14 cellular contexts compared by ENCODE assay signal in the genomic region with DNA sequence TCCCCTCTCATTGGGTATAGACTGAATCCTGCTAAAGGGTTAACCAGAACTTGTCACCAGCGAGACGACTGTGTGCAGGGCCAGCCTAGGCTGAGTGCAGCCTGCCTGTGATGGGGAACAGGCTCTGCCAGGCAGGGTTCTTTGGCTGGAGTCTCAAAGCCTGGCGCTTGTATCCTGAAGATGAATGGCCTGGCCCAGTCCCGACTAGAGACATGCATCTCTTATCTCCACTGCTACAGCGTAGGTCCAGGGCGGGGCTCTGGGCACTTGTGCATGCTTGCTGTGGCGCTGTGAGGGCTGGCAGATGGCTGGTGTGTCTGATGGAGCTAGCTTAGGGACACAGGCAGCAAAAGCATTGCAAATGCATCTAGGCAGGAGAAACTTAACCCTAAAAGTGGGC. TPM values are rescaled to one million over a fixed set of nuclear protein-coding genes. Genes with fewer than 3 reads are reported as not detected.
DNase-seq lines count a peak whose midpoint lies in the region; ATAC-seq and TF ChIP-seq lines count a peak whose summit lies in the region.
"Had no signal": no experiment of that assay in that cellular context is flagged by ENCODE, and none has a peak within 500 bp of the region (broad histone marks: within the 10 kb centered on the region; RNA-seq: fewer than 3 reads in every experiment).

No MANE protein-coding gene starts in this region.

- H3K27me3 ChIP-seq in left ventricle myocardium inferior (ENCODE audit: low read depth) (peaks cover 5% of the 10 kb centered on the region), testis (no peaks in the 10 kb centered on the region)
- H3K27me3 ChIP-seq: suprapubic skin had no signal

- in situ Hi-C loops in KBM-7 (cut with MboI; ENCODE audit: low pct_unique_long_range_greater_than_20kb, low sequenced_read_pairs) = no loop called here

- H3K4me1 ChIP-seq in left ventricle myocardium inferior (peaks cover 4% of the 10 kb centered on the region), testis (no peaks in the 10 kb centered on the region)

- 51 to 56% methylated on average over 5 to 7 of the region's 7 CpGs for WGBS in testis, 2 donors

- H3K36me3 ChIP-seq in left ventricle myocardium inferior = no peaks in the 10 kb centered on the region
- H3K36me3 ChIP-seq in testis (ENCODE audit: low read depth, missing control alignments) = no peaks in the 10 kb centered on the region
- H3K36me3 ChIP-seq: suprapubic skin had no signal

- TF ChIP-seq CTCF in left ventricle myocardium inferior (IDR thresholded peaks at IDR 0.05; ENCODE audit: borderline replicate concordance) (no peak), testis (IDR thresholded peaks at IDR 0.05) (no peak)

- no peak for TF ChIP-seq POLR2A in testis (IDR thresholded peaks at IDR 0.05)

- no peaks in the 10 kb centered on the region for H3K9me3 ChIP-seq in left ventricle myocardium inferior (replicated peaks)
- H3K9me3 ChIP-seq in testis = no peaks in the 10 kb centered on the region
- H3K9me3 ChIP-seq: suprapubic skin had no signal

- intact Hi-C loops in left ventricle myocardium inferior (cut with micrococcal nuclease) = no loop called here
- intact Hi-C loops in testis (cut with DNase I; ENCODE audit: low total_unique reads) = no loop called here

- H3K27ac ChIP-seq in left ventricle myocardium inferior (replicated peaks) (no peak overlapping the region), testis (no peak overlapping the region)
- H3K27ac ChIP-seq: suprapubic skin had no signal

- peak; percentile 78 for ATAC-seq in SK-N-SH treated with all-trans-retinoic acid at 6 μM for 48 hours
- ATAC-seq in GM21447 (IDR thresholded peaks at IDR 0.05; ENCODE audit: unreplicated experiment) = no peak
- no peak for ATAC-seq in HG03280 (IDR thresholded peaks at IDR 0.05; ENCODE audit: unreplicated experiment)

- peak; percentile 40 for DNase-seq in NCI-H2029 (lab: John Stamatoyannopoulos, UW)
- no peak for DNase-seq in NCI-H2029 treated with DMSO at 0.1 percent for 48 hours (lab: John Stamatoyannopoulos, UW)
- DNase-seq in left ventricle myocardium inferior = peak; percentile 67
- DNase-seq in testis = peak; percentile 21
- no peak for DNase-seq in KBM-7
- DNase-seq: 8988T, Calu3, dermis blood vessel endothelial cell had no signal

- H3K4me3 ChIP-seq in left ventricle myocardium inferior (no peak overlapping the region), testis (no peak overlapping the region)
- H3K4me3 ChIP-seq: suprapubic skin had no signal

TF ChIP-seq in SK-N-SH treated with all-trans-retinoic acid at 6 μM for 48 hours, 23 proteins besides CTCF, POLR2A, EP300 and RAD21:
- TF ChIP-seq GLIS3 (CRISPR knock-in tag; IDR thresholded peaks at IDR 0.05) = no peak
- no peak for TF ChIP-seq ZNF8 (CRISPR knock-in tag; IDR thresholded peaks at IDR 0.05)
- TF ChIP-seq, protein P1, sequence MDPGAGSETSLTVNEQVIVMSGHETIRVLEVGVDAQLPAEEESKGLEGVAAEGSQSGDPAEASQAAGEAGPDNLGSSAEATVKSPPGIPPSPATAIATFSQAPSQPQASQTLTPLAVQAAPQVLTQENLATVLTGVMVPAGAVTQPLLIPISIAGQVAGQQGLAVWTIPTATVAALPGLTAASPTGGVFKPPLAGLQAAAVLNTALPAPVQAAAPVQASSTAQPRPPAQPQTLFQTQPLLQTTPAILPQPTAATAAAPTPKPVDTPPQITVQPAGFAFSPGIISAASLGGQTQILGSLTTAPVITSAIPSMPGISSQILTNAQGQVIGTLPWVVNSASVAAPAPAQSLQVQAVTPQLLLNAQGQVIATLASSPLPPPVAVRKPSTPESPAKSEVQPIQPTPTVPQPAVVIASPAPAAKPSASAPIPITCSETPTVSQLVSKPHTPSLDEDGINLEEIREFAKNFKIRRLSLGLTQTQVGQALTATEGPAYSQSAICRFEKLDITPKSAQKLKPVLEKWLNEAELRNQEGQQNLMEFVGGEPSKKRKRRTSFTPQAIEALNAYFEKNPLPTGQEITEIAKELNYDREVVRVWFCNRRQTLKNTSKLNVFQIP (CRISPR knock-in tag; IDR thresholded peaks at IDR 0.05; ENCODE audit: borderline replicate concordance, low read depth) = no peak
- TF ChIP-seq ZFP3 (CRISPR knock-in tag; IDR thresholded peaks at IDR 0.05) = no peak
- TF ChIP-seq ISL1 (CRISPR knock-in tag; IDR thresholded peaks at IDR 0.05) = no peak
- peak; percentile 26; the same call in 1 of the 2 replicates for TF ChIP-seq TCF4 (CRISPR knock-in tag; IDR thresholded peaks at IDR 0.05; ENCODE audit: borderline replicate concordance)
- no peak for TF ChIP-seq BACH2 (CRISPR knock-in tag; IDR thresholded peaks at IDR 0.05; ENCODE audit: borderline replicate concordance)
- no peak for TF ChIP-seq RARB (CRISPR knock-in tag; IDR thresholded peaks at IDR 0.05)
- no peak for TF ChIP-seq TOX (CRISPR knock-in tag; IDR thresholded peaks at IDR 0.05; ENCODE audit: borderline replicate concordance)
- TF ChIP-seq, protein P2, sequence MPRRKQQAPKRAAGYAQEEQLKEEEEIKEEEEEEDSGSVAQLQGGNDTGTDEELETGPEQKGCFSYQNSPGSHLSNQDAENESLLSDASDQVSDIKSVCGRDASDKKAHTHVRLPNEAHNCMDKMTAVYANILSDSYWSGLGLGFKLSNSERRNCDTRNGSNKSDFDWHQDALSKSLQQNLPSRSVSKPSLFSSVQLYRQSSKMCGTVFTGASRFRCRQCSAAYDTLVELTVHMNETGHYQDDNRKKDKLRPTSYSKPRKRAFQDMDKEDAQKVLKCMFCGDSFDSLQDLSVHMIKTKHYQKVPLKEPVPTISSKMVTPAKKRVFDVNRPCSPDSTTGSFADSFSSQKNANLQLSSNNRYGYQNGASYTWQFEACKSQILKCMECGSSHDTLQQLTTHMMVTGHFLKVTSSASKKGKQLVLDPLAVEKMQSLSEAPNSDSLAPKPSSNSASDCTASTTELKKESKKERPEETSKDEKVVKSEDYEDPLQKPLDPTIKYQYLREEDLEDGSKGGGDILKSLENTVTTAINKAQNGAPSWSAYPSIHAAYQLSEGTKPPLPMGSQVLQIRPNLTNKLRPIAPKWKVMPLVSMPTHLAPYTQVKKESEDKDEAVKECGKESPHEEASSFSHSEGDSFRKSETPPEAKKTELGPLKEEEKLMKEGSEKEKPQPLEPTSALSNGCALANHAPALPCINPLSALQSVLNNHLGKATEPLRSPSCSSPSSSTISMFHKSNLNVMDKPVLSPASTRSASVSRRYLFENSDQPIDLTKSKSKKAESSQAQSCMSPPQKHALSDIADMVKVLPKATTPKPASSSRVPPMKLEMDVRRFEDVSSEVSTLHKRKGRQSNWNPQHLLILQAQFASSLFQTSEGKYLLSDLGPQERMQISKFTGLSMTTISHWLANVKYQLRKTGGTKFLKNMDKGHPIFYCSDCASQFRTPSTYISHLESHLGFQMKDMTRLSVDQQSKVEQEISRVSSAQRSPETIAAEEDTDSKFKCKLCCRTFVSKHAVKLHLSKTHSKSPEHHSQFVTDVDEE (CRISPR knock-in tag; IDR thresholded peaks at IDR 0.05) = peak; percentile 82
- TF ChIP-seq CSDC2 (CRISPR knock-in tag; IDR thresholded peaks at IDR 0.05) = no peak
- no peak for TF ChIP-seq PPARA (CRISPR knock-in tag; IDR thresholded peaks at IDR 0.05; ENCODE audit: borderline replicate concordance)
- TF ChIP-seq, protein P3, sequence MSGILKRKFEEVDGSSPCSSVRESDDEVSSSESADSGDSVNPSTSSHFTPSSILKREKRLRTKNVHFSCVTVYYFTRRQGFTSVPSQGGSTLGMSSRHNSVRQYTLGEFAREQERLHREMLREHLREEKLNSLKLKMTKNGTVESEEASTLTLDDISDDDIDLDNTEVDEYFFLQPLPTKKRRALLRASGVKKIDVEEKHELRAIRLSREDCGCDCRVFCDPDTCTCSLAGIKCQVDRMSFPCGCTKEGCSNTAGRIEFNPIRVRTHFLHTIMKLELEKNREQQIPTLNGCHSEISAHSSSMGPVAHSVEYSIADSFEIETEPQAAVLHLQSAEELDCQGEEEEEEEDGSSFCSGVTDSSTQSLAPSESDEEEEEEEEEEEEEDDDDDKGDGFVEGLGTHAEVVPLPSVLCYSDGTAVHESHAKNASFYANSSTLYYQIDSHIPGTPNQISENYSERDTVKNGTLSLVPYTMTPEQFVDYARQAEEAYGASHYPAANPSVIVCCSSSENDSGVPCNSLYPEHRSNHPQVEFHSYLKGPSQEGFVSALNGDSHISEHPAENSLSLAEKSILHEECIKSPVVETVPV (CRISPR knock-in tag; IDR thresholded peaks at IDR 0.05) = no peak
- no peak for TF ChIP-seq SNAI2 (CRISPR knock-in tag; IDR thresholded peaks at IDR 0.05)

RNA-seq across cellular contexts. Expression of a gene that starts 50.1 kb away (rescaled TPM):
- total RNA-seq in left ventricle myocardium inferior = 3.7 TPM
- 10 to 100 TPM; 28.1 to 41.4 TPM for total RNA-seq in testis
- polyA plus RNA-seq in testis (ENCODE audit: insufficient read depth, low read depth, low replicate concordance) = 13.5 TPM

RNA-seq across cellular contexts. Expression of a gene that starts 50.2 kb away (rescaled TPM):
- total RNA-seq in left ventricle myocardium inferior (0.47 TPM), testis (10 to 100 TPM in 1 of 2 donors, 1 to 10 TPM in 1; 9.5 to 17.5 TPM)
- 5.8 TPM for polyA plus RNA-seq in testis (ENCODE audit: insufficient read depth, low read depth, low replicate concordance)
- total RNA-seq: dermis blood vessel endothelial cell, glomerular endothelial cell, lung microvascular endothelial cell had no signal

Comparison
In these comparisons a context has a peak if more than half of its experiments do, and no peak if none do; other contexts are left out.
1. DNase-seq: peak in NCI-H2029 (single experiment), left ventricle myocardium inferior (single experiment) and testis (single experiment); none in NCI-H2029 treated with DMSO at 0.1 percent for 48 hours (single experiment) and KBM-7 (single experiment).